9 cellular contexts compared by ENCODE assay signal in the genomic region with DNA sequence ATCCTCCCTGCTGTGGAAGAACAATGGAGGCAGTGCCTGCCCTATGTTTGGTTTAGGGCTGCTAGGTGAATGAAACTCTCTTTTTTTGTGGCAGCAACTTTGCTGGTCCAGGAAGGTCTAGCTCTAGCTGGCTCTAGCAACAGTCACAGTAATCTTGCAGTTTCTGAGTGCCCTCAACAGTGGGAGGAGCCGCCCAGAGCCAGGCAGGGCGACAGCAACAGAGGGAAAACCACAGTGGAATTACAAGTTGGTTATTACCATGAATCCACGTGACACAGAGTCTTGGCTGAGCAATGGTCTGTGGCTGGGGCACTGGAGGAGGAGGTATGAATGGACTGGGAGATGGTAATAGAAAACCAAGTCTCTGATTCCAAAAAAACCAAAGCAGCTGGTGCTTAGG. TPM values are rescaled to one million over a fixed set of nuclear protein-coding genes. Genes with fewer than 3 reads are reported as not detected.
A peak's percentile ranks its signal among the peaks of the same experiment; 100 is the strongest.
DNase-seq lines count a peak whose midpoint lies in the region; ATAC-seq and TF ChIP-seq lines count a peak whose summit lies in the region.
"Had no signal": no experiment of that assay in that cellular context is flagged by ENCODE, and none has a peak within 500 bp of the region (broad histone marks: within the 10 kb centered on the region; RNA-seq: fewer than 3 reads in every experiment).

No MANE protein-coding gene starts in this region.

- H3K79me2 ChIP-seq in H9 (ENCODE audit: insufficient read depth, low read length) = peaks cover 2% of the 10 kb centered on the region; the same call in 1 of the 2 replicates

- no peak overlapping the region for H3K14ac ChIP-seq in H9 (ENCODE audit: insufficient read depth, low read length)

- H2BK5ac ChIP-seq in H9 (ENCODE audit: insufficient read length, low read length) = no peak overlapping the region

- peaks cover 0 to 39% of the 10 kb centered on the region in 2 donors for H3K36me3 ChIP-seq in left lung
- peaks cover 27 to 32% (median 31%) of the 10 kb centered on the region in 3 donors for H3K36me3 ChIP-seq in tibial artery

- no peak overlapping the region for H2BK120ac ChIP-seq in H9 (ENCODE audit: low read depth, low read length, poor library complexity, severe bottlenecking)

- DNase-seq in C1 segment of cervical spinal cord (lab: John Stamatoyannopoulos, UW) = peak in 11 of 14 donors; percentile 12 to 71 (median 48)
- no peak for DNase-seq in H9
- peak; percentile 51 to 60 for DNase-seq in NOMO-1 (lab: John Stamatoyannopoulos, UW; ENCODE audit: unreplicated experiment in 2 of 2)
- DNase-seq in left lung = peak; percentile 87 to 88
- DNase-seq in tibial artery = peak; percentile 66 to 77
- no peak for DNase-seq in ecto neural progenitor cell (ENCODE audit: low spot score)

- H3K4ac ChIP-seq in H9 (ENCODE audit: low read depth, low read length) = no peak overlapping the region

- H2AFZ ChIP-seq in H9 (ENCODE audit: low read length) = no peak overlapping the region

- H3K4me1 Mint-ChIP-seq in H9 (peaks cover 29 to 32% of the 10 kb centered on the region in 2 experiments), brain (peaks cover 29% of the 10 kb centered on the region)

- H3K27ac ChIP-seq in H9 (ENCODE audit: insufficient read length, low read depth, low read length) (no peak overlapping the region), left lung (peak overlapping the region; percentile 84 to 90), tibial artery (no peak overlapping the region)

- H3K27me3 Mint-ChIP-seq in H9 (ENCODE audit: low read depth) (no peaks in the 10 kb centered on the region), brain (no peaks in the 10 kb centered on the region)

- H4K91ac ChIP-seq in H9 (ENCODE audit: insufficient read length, low read depth, low read length) = no peak overlapping the region

- H3K4me3 Mint-ChIP-seq in H9 = no peak overlapping the region
- H3K4me3 Mint-ChIP-seq in brain = peak overlapping the region in 2 of 5 experiments; percentile 36 to 62

- H3K27ac Mint-ChIP-seq in H9 = peak overlapping the region in 2 of 3 experiments; percentile 34 to 35; a peak in 1 of 7 replicates
- peak overlapping the region in 4 of 5 experiments; percentile 20 to 95 (median 92) for H3K27ac Mint-ChIP-seq in brain

- H4K20me1 ChIP-seq in H9 (ENCODE audit: control insufficient read depth, insufficient read depth, insufficient read length) = no peaks in the 10 kb centered on the region

- no peaks in the 10 kb centered on the region for H3K27me3 ChIP-seq in H9 (ENCODE audit: insufficient read depth, low read length)
- H3K27me3 ChIP-seq in left lung = no peaks in the 10 kb centered on the region
- no peaks in the 10 kb centered on the region for H3K27me3 ChIP-seq in tibial artery

- intact Hi-C loops in left lung (cut with DNase I) (no loop called here), tibial artery (cut with DNase I; ENCODE audit: low total_unique reads) (no loop called here)

- H3K9me3 ChIP-seq in H9 (ENCODE audit: control insufficient read depth, low read depth, low read length) (no peaks in the 10 kb centered on the region), left lung (no peaks in the 10 kb centered on the region), tibial artery (no peaks in the 10 kb centered on the region)

- H3K4me1 ChIP-seq in H9 (ENCODE audit: insufficient read depth, low read length) (peaks cover 5% of the 10 kb centered on the region; the same call in 1 of the 2 replicates), left lung (peaks cover 47 to 91% of the 10 kb centered on the region in 2 donors), tibial artery (peaks cover 0 to 54% (median 26%) of the 10 kb centered on the region in 4 donors)

- no peak overlapping the region for H3K9ac ChIP-seq in H9 (ENCODE audit: extremely low read depth, insufficient read length, low read length)

- no peak overlapping the region for H4K5ac ChIP-seq in H9 (ENCODE audit: insufficient read length, low read depth, low read length)

- H2BK12ac ChIP-seq in H9 (ENCODE audit: insufficient read length, low read depth, low read length) = no peak overlapping the region

- H3K23ac ChIP-seq in H9 (ENCODE audit: insufficient read length, low read depth, low read length) = no peak overlapping the region

- H3K23me2 ChIP-seq in H9 (ENCODE audit: insufficient read length, low read depth, low read length, poor library complexity, severe bottlenecking) = no peaks in the 10 kb centered on the region

- H3K18ac ChIP-seq in H9 (ENCODE audit: insufficient read length, low read depth, low read length) = no peak overlapping the region

- H3K4me3 ChIP-seq in left lung (no peak overlapping the region), tibial artery (no peak overlapping the region)

- H2AK5ac ChIP-seq in H9 (ENCODE audit: insufficient read length, low read length) = no peak overlapping the region

- H2BK20ac ChIP-seq in H9 (ENCODE audit: low read depth, low read length, poor library complexity, severe bottlenecking) = no peak overlapping the region

- H3K36me3 Mint-ChIP-seq in H9 (ENCODE audit: insufficient read depth in 1 of 3, low read depth in 3 of 3) (peaks cover 13 to 42% (median 27%) of the 10 kb centered on the region in 3 experiments; a peak in 6 of 7 replicates), brain (peaks cover 35% of the 10 kb centered on the region)

- H3K79me1 ChIP-seq in H9 (ENCODE audit: insufficient read depth, low read depth, low read length, poor library complexity, severe bottlenecking) = peaks cover 3% of the 10 kb centered on the region

- H2BK15ac ChIP-seq in H9 (ENCODE audit: low read depth, low read length) = no peak overlapping the region

- peak; percentile 82 for ATAC-seq in left lung
- no peak for ATAC-seq in HG03175 (IDR thresholded peaks at IDR 0.05; ENCODE audit: unreplicated experiment)

- no peak overlapping the region for H4K8ac ChIP-seq in H9 (replicated peaks; ENCODE audit: insufficient read length, low read depth, low read length)

- TF ChIP-seq CTCF in H9 (conservative IDR thresholded peaks at IDR 0.05) (no peak), brain (conservative IDR thresholded peaks at IDR 0.05) (no peak), left lung (IDR thresholded peaks at IDR 0.05) (no peak), tibial artery (IDR thresholded peaks at IDR 0.05) (no peak)

- H3T11ph ChIP-seq in H9 (ENCODE audit: low read length) = no peak overlapping the region

- WGBS in H9 (ENCODE audit: extremely low coverage, insufficient read length, low lambda C conversion rate) = no CpG with 5 or more reads among the region's 3 CpGs

- H3K4me2 ChIP-seq in H9 (ENCODE audit: insufficient read depth, insufficient read length, low read length) = no peak overlapping the region

- no peak overlapping the region for H3K56ac ChIP-seq in H9 (ENCODE audit: insufficient read length, low read depth, low read length)

- H3K9me3 Mint-ChIP-seq in H9 (no peaks in the 10 kb centered on the region), brain (no peaks in the 10 kb centered on the region)

RNA-seq across cellular contexts. Expression of a gene that starts 10.3 kb away (rescaled TPM):
- 0.15 and 0.18 TPM in 2 replicates for total RNA-seq in H9 (2021)
- polyA plus RNA-seq in brain (ENCODE audit: insufficient read depth, low read depth, low replicate concordance) = 0.54 TPM
- not detected for total RNA-seq in left lung
- polyA plus RNA-seq: neural cell had no signal

RNA-seq across cellular contexts. Expression of a gene that starts 11.8 kb away (rescaled TPM):
- total RNA-seq in H9 (2021) (39.1 and 43.5 TPM in 2 replicates), left lung (10 to 100 TPM; 39.9 to 46.8 TPM)
- 19.4 TPM for polyA plus RNA-seq in brain (ENCODE audit: insufficient read depth, low read depth, low replicate concordance)

RNA-seq across cellular contexts. Expression of a gene that starts 20.4 kb away (rescaled TPM):
- total RNA-seq in H9 (2021) (3.9 and 4.5 TPM in 2 replicates), left lung (10 to 100 TPM; 21.6 TPM)
- 4.2 TPM for polyA plus RNA-seq in brain (ENCODE audit: insufficient read depth, low read depth, low replicate concordance)

RNA-seq across cellular contexts. Expression of a gene that starts 21.8 kb away (rescaled TPM):
- total RNA-seq in H9 (2021) = 73.8 and 75.7 TPM in 2 replicates
- polyA plus RNA-seq in brain (ENCODE audit: insufficient read depth, low read depth, low replicate concordance) = 255 TPM
- total RNA-seq in left lung = 100 to 1,000 TPM; 139 to 188 TPM

RNA-seq across cellular contexts. Expression of a gene that starts 34.7 kb away (rescaled TPM):
- total RNA-seq in H9 (2021) (2.8 and 3.1 TPM in 2 replicates), left lung (under 1 TPM; 0.31 to 0.50 TPM)
- 0.48 TPM for polyA plus RNA-seq in brain (ENCODE audit: insufficient read depth, low read depth, low replicate concordance)

Comparison
In these comparisons a context has a peak if more than half of its experiments do, and no peak if none do; other contexts are left out.
1. DNase-seq: peak in C1 segment of cervical spinal cord (11 of 14), NOMO-1 (2 of 2), left lung (2 of 2) and tibial artery (2 of 2); none in H9 (single experiment) and ecto neural progenitor cell (single experiment).
2. H3K27ac ChIP-seq: peak in left lung (2 of 2); none in H9 (single experiment) and tibial artery (0 of 2).